29 cellular contexts compared by ENCODE assay signal in genomic region chr2:48406950-48407349, GRCh38. TPM values are rescaled to one million over a fixed set of nuclear protein-coding genes. Genes with fewer than 3 reads are reported as not detected.
A peak's percentile ranks its signal among the peaks of the same experiment; 100 is the strongest.
DNase-seq lines count a peak whose midpoint lies in the region; ATAC-seq, FAIRE-seq and TF ChIP-seq lines count a peak whose summit lies in the region.
"Had no signal": no experiment of that assay in that cellular context is flagged by ENCODE, and none has a peak within 500 bp of the region (broad histone marks: within the 10 kb centered on the region; RNA-seq: fewer than 3 reads in every experiment).

No MANE protein-coding gene starts in this region.

- no peaks in the 10 kb centered on the region for H3K9me1 ChIP-seq in K562 (ENCODE audit: control insufficient read depth, insufficient read depth, low read length)

- no peaks in the 10 kb centered on the region for H3K9me2 ChIP-seq in Loucy (replicated peaks; ENCODE audit: low read depth, low read length)

- ATAC-seq in activated naive CD8-positive, alpha-beta T cell treated with anti-CD3 and anti-CD28 coated beads, Interleukin-2, amount 50 U/mL, for 24 hours, result no peak
- ATAC-seq in K562, result no peak
- ATAC-seq in HG03520 (IDR thresholded peaks at IDR 0.05; ENCODE audit: unreplicated experiment), result no peak
- ATAC-seq: A549, GM12878, Right ventricle myocardium inferior, SK-N-SH treated with all-trans-retinoic acid at 6 μM for 48 hours had no signal

- no peaks in the 10 kb centered on the region for H3F3A ChIP-seq in Loucy (ENCODE audit: low read depth)

- no peak for TF ChIP-seq EP300 in K562 (IDR thresholded peaks at IDR 0.05; ENCODE audit: low read length)

- H3K4me1 Mint-ChIP-seq in activated naive CD8-positive, alpha-beta T cell treated with anti-CD3 and anti-CD28 coated beads for 36 hours, result peaks cover 15% of the 10 kb centered on the region
- H3K4me1 Mint-ChIP-seq in activated naive CD8-positive, alpha-beta T cell treated with anti-CD3 and anti-CD28 coated beads, Interleukin-2, amount 50 U/mL, for 24 hours, result peaks cover 9% of the 10 kb centered on the region

- H3K27me3 ChIP-seq in Loucy (ENCODE audit: insufficient read depth, low read length, poor library complexity, severe bottlenecking) (no peaks in the 10 kb centered on the region), K562 (ENCODE audit: control insufficient read depth in 2 of 2, insufficient read depth in 2 of 2, low read length in 2 of 2) (no peaks in the 10 kb centered on the region)
- H3K27me3 ChIP-seq: SJCRH30 had no signal

- H4K20me1 ChIP-seq in Loucy (ENCODE audit: insufficient read depth, low read length, poor library complexity, severe bottlenecking) (no peaks in the 10 kb centered on the region), K562 (replicated peaks; ENCODE audit: control insufficient read depth, insufficient read depth, low read length) (no peaks in the 10 kb centered on the region)

- TF ChIP-seq RAD21 in K562 (CRISPR knock-in tag; conservative IDR thresholded peaks at IDR 0.05 in 1 of 2, IDR thresholded peaks at IDR 0.05 in 1 of 2), result no peak

- H3K27ac ChIP-seq in K562 (ENCODE audit: extremely low read depth, low read depth, low read length), result no peak overlapping the region
- H3K27ac ChIP-seq: A549, PC-9, SJCRH30 had no signal

- TF ChIP-seq CTCF in Loucy (conservative IDR thresholded peaks at IDR 0.05; ENCODE audit: low read length), result no peak
- TF ChIP-seq CTCF in K562 (IDR thresholded peaks at IDR 0.05 in 2 of 3, conservative IDR thresholded peaks at IDR 0.05 in 1 of 3; ENCODE audit: insufficient read depth in 2 of 3, low read depth in 1 of 3, low read length in 3 of 3), result no peak

- POLR2A ChIA-PET in K562 (lab: Yijun Ruan, JAX), result interaction anchor here (0.6 to 0.7 kb wide), 2 partner anchors 15 to 183 kb away, joined by 3 read pairs; no protein-coding TSS in a partner anchor

- H3K36me3 ChIP-seq in Loucy (ENCODE audit: insufficient read depth, low read length) (no peaks in the 10 kb centered on the region), K562 (ENCODE audit: control insufficient read depth, insufficient read depth, low read length) (no peaks in the 10 kb centered on the region)
- H3K36me3 ChIP-seq: SJCRH30 had no signal

- in situ Hi-C loops in K562 (cut with MboI), result loop anchor here (25.0 kb wide), 1 partner anchor 545 kb away; no protein-coding TSS in a partner anchor

- no peak for FAIRE-seq in K562 (lab: Jason Lieb, UNC)
- FAIRE-seq: A549, G401.6, GM12878, H54 had no signal

- H3K4me1 ChIP-seq in Loucy (ENCODE audit: insufficient read depth, low read length, poor library complexity, severe bottlenecking) (peaks cover 10% of the 10 kb centered on the region), K562 (replicated peaks in 1 of 2; ENCODE audit: control insufficient read depth in 2 of 2, insufficient read depth in 2 of 2, low read length in 2 of 2) (no peaks in the 10 kb centered on the region)
- H3K4me1 ChIP-seq: SJCRH30 had no signal

- H3K4me3 Mint-ChIP-seq in activated naive CD8-positive, alpha-beta T cell treated with anti-CD3 and anti-CD28 coated beads for 36 hours, result no peak overlapping the region
- H3K4me3 Mint-ChIP-seq in activated naive CD8-positive, alpha-beta T cell treated with anti-CD3 and anti-CD28 coated beads, Interleukin-2, amount 50 U/mL, for 24 hours, result no peak overlapping the region
- H3K4me3 Mint-ChIP-seq: CD4-positive, alpha-beta memory T cell had no signal

- no peak overlapping the region for H3K9ac ChIP-seq in Loucy (ENCODE audit: low read depth, low read length, poor library complexity, severe bottlenecking)
- no peak overlapping the region for H3K9ac ChIP-seq in K562 (ENCODE audit: insufficient read depth in 1 of 2, low read depth in 2 of 2, low read length in 2 of 2)

- H3K27me3 Mint-ChIP-seq in activated naive CD8-positive, alpha-beta T cell treated with anti-CD3 and anti-CD28 coated beads for 36 hours, result no peaks in the 10 kb centered on the region
- H3K27me3 Mint-ChIP-seq in activated naive CD8-positive, alpha-beta T cell treated with anti-CD3 and anti-CD28 coated beads, Interleukin-2, amount 50 U/mL, for 24 hours, result no peaks in the 10 kb centered on the region

- no peak for TF ChIP-seq POLR2A in K562 (conservative IDR thresholded peaks at IDR 0.05)

- H3K36me3 Mint-ChIP-seq in activated naive CD8-positive, alpha-beta T cell treated with anti-CD3 and anti-CD28 coated beads for 36 hours, result no peaks in the 10 kb centered on the region
- no peaks in the 10 kb centered on the region for H3K36me3 Mint-ChIP-seq in activated naive CD8-positive, alpha-beta T cell treated with anti-CD3 and anti-CD28 coated beads, Interleukin-2, amount 50 U/mL, for 24 hours (ENCODE audit: low read depth)
- H3K36me3 Mint-ChIP-seq: CD4-positive, alpha-beta memory T cell had no signal

- H2AFZ ChIP-seq in Loucy (ENCODE audit: low read length) (peak overlapping the region; percentile 85), K562 (ENCODE audit: low read depth, low read length) (peak overlapping the region; percentile 55; the same call in 1 of the 2 replicates)
- H2AFZ ChIP-seq: PC-9 had no signal

- H3K27ac Mint-ChIP-seq in activated naive CD8-positive, alpha-beta T cell treated with anti-CD3 and anti-CD28 coated beads for 36 hours, result peak overlapping the region; percentile 25
- no peak overlapping the region for H3K27ac Mint-ChIP-seq in activated naive CD8-positive, alpha-beta T cell treated with anti-CD3 and anti-CD28 coated beads, Interleukin-2, amount 50 U/mL, for 24 hours
- H3K27ac Mint-ChIP-seq: CD4-positive, alpha-beta memory T cell had no signal

- no peaks in the 10 kb centered on the region for H3K79me2 ChIP-seq in Loucy (ENCODE audit: insufficient read depth, low read length)
- no peaks in the 10 kb centered on the region for H3K79me2 ChIP-seq in K562 (ENCODE audit: control insufficient read depth, insufficient read depth, low read length)

- no peaks in the 10 kb centered on the region for H3K9me3 ChIP-seq in Loucy (ENCODE audit: insufficient read depth, low read depth, low read length)
- H3K9me3 ChIP-seq in K562 (replicated peaks; ENCODE audit: control insufficient read depth, insufficient read depth, low read depth, low read length), result no peaks in the 10 kb centered on the region
- H3K9me3 ChIP-seq: A549, SJCRH30 had no signal

- H3K4me3 ChIP-seq in Loucy (ENCODE audit: low read length, poor library complexity, severe bottlenecking) (no peak overlapping the region), K562 (no peak overlapping the region)
- H3K4me3 ChIP-seq: A549, GM12878, PC-9, SJCRH30 had no signal

- WGBS in K562 (ENCODE audit: insufficient coverage, low coverage, missing lambda C conversion rate), result 42% methylated on average over 4 of the region's 4 CpGs

- BruUV-seq in K562 (replicated peaks; lab: Mats Ljungman, UMichigan), result no TSS peak

- H3K4me2 ChIP-seq in Loucy (ENCODE audit: low read depth, low read length, poor library complexity, severe bottlenecking) (no peak overlapping the region), K562 (ENCODE audit: insufficient read depth, low read length) (no peak overlapping the region)
- H3K4me2 ChIP-seq: A549, PC-9 had no signal

- H3K9me3 Mint-ChIP-seq in activated naive CD8-positive, alpha-beta T cell treated with anti-CD3 and anti-CD28 coated beads for 36 hours, result no peaks in the 10 kb centered on the region
- no peaks in the 10 kb centered on the region for H3K9me3 Mint-ChIP-seq in activated naive CD8-positive, alpha-beta T cell treated with anti-CD3 and anti-CD28 coated beads, Interleukin-2, amount 50 U/mL, for 24 hours
- H3K9me3 Mint-ChIP-seq: CD4-positive, alpha-beta memory T cell had no signal

- CTCF ChIA-PET in K562 (lab: Yijun Ruan, JAX; ENCODE audit: low intra/inter-chr PET ratio), result no interaction called here

- no peak for DNase-seq in activated naive CD8-positive, alpha-beta T cell treated with anti-CD3 and anti-CD28 coated beads for 36 hours
- no peak for DNase-seq in activated naive CD8-positive, alpha-beta T cell treated with anti-CD3 and anti-CD28 coated beads, Interleukin-2, amount 50 U/mL, for 24 hours
- DNase-seq in K562 (ENCODE audit: extremely low read depth in 1 of 4, low spot score in 3 of 4), result no peak
- DNase-seq in KG1 (lab: John Stamatoyannopoulos, UW), result no peak
- DNase-seq in globus pallidus (ENCODE audit: low spot score), result no peak
- DNase-seq: AML-193; C1 segment of cervical spinal cord; CD4-positive, alpha-beta memory T cell; COR-L47; DMS53; KBM-7; NCI-H1048; NCI-H1417; NCI-H1694; NCI-H2029 treated with DMSO at 0.1 percent for 48 hours; NCI-H446 treated with DMSO at 0.1 percent for 48 hours; NCI-H526; NCI-H82; NK-92 treated with Interleukin-12 subunit alpha and Interleukin-12 subunit beta, amount 100 ng/mL, for 24 hours; PC-9; SJCRH30 had no signal

- intact Hi-C loops in K562 (cut with micrococcal nuclease), result no loop called here

TF ChIP-seq in K562, 482 proteins besides CTCF, POLR2A, EP300 and RAD21:
- no peak for TF ChIP-seq SRSF7 (optimal IDR thresholded peaks at IDR 0.05; ENCODE audit: low read depth, low read length)
TF ChIP-seq in K562: peak in this region for 0.

RNA-seq across cellular contexts. Expression of gene PPP1R21, which starts 33.6 kb away (rescaled TPM):
- 10 to 100 TPM; 20.2 to 20.3 TPM for total RNA-seq in activated naive CD8-positive, alpha-beta T cell treated with anti-CD3 and anti-CD28 coated beads for 36 hours
- total RNA-seq in K562 (2011; cell fraction: chromatin; rRNA removed; ENCODE audit: low replicate concordance), result 24.7 and 55.6 TPM in 2 replicates
- 10.7 and 11.5 TPM in 2 replicates for total RNA-seq in K562 (2011; cell fraction: nucleolus; rRNA removed)
- total RNA-seq in K562 (2011; cell fraction: nucleoplasm; rRNA removed), result 17.2 and 27.6 TPM in 2 replicates
- total RNA-seq in K562 (2014; rRNA removed), result 4.9 and 5.5 TPM in 2 replicates
- 7.5 TPM in 2 replicates for total RNA-seq in K562 (2014; rRNA removed; fragmentation: Illumina TruSeq; extraction: Trizol)
- 7.2 and 8.0 TPM in 2 replicates for total RNA-seq in K562 (2015; rRNA removed; fragmentation: Illumina TruSeq; extraction: Trizol)
- 8.4 and 9.2 TPM in 2 replicates for total RNA-seq in K562 (2021)
- 12.0 and 18.0 TPM in 2 replicates for polyA plus RNA-seq in K562 (2011; rRNA removed)
- polyA plus RNA-seq in K562 (2011; cell fraction: cytosol; rRNA removed), result 4.7 and 7.2 TPM in 2 replicates
- polyA plus RNA-seq in K562 (2011; cell fraction: nucleus; rRNA removed), result 25.2 and 26.4 TPM in 2 replicates
- 7.1 and 9.3 TPM in 2 replicates for polyA plus RNA-seq in K562 (2012)
- polyA plus RNA-seq in K562 (2014; fragmentation: Illumina TruSeq; extraction: Trizol), result 9.5 and 11.5 TPM in 2 replicates
- polyA plus RNA-seq in K562 (2014; fragmentation: Nextera tagmentation; extraction: Ambion mirVana), result 1 to 10 TPM; 5.4 to 5.9 TPM
- 8.5 and 12.2 TPM in 2 replicates for polyA plus RNA-seq in K562 (2014; rRNA removed)
- 17.4 and 17.9 TPM in 2 replicates for polyA minus RNA-seq in K562 (2011; rRNA and poly(A)+ RNA removed)
- 3.3 and 6.7 TPM in 2 replicates for polyA minus RNA-seq in K562 (2011; cell fraction: cytosol; rRNA and poly(A)+ RNA removed)
- polyA minus RNA-seq in K562 (2011; cell fraction: nucleus; rRNA and poly(A)+ RNA removed), result 10.8 and 17.1 TPM in 2 replicates
